Comparison of ENCODE assay signal across 1 cellular context in the genomic region with DNA sequence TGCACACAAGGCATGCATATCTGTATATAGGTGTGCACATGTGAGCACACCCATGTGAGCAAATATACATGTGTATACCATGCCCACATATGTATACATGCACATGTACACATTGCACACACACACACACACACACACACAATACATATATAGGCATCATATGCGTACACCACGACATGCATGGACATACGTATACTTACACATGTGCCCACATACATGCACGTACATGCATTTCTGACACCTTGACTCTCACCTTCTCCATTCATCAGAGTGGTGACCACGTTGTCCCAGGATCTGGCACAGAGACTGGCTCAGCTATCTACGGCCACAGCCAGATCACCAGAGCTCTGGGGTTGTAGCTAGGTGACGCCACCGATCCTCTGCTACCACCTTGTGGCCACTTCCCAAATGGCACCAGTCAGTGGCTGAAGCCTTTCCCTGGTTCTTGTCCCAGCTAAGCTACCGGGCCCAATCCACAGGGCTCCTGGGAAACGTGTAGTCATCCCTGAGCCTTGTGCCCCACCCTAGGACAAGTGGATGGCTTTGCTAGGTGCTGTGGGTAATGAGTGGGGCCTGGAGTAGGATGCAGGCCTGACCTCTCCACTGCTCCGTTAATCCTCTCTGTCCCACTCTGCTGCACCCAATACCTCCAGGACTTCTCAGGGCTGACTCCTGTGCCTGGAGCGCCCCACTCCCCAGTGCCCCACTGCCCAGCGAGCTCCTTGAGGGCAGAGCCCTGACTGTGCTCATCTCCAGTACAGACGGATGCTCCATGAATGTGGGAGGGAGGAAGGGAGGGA.
TF ChIP-seq lines count a peak whose summit lies in the region.

No MANE protein-coding gene starts in this region.

TF ChIP-seq in IMR-90, 13 proteins besides CTCF, POLR2A, EP300 and RAD21:
- TF ChIP-seq SMC3 (IDR thresholded peaks at IDR 0.05; ENCODE audit: low read depth, low read length): peak; percentile 95
- TF ChIP-seq, protein P1, sequence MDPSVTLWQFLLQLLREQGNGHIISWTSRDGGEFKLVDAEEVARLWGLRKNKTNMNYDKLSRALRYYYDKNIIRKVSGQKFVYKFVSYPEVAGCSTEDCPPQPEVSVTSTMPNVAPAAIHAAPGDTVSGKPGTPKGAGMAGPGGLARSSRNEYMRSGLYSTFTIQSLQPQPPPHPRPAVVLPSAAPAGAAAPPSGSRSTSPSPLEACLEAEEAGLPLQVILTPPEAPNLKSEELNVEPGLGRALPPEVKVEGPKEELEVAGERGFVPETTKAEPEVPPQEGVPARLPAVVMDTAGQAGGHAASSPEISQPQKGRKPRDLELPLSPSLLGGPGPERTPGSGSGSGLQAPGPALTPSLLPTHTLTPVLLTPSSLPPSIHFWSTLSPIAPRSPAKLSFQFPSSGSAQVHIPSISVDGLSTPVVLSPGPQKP (IDR thresholded peaks at IDR 0.05; ENCODE audit: borderline replicate concordance, low read depth, low read length): no peak
